ENCODE assay signal across 2 cellular contexts in genomic region chr1:179807291-179807690, GRCh38.
TF ChIP-seq lines count a peak whose summit lies in the region.

No MANE protein-coding gene starts in this region.

TF ChIP-seq in K562, 482 proteins besides CTCF, POLR2A, EP300 and RAD21:
- TF ChIP-seq SPI1 (IDR thresholded peaks at IDR 0.05; ENCODE audit: borderline replicate concordance, low read depth, low read length) (no peak), ZNF589 (CRISPR knock-in tag; IDR thresholded peaks at IDR 0.05; ENCODE audit: low read depth) (no peak), STAG1 (CRISPR knock-in tag; IDR thresholded peaks at IDR 0.05; ENCODE audit: borderline replicate concordance) (0 out of 2 replicates have a peak, but pooled peaks have one; percentile 9)

TF ChIP-seq in endothelial cell of umbilical vein, 7 proteins besides CTCF, POLR2A, EP300 and RAD21:
- no peak for TF ChIP-seq FOS (IDR thresholded peaks at IDR 0.05; ENCODE audit: borderline replicate concordance, insufficient read depth, low read length)
